Comparison of ENCODE assay signal across 20 cellular contexts in genomic region chr1:8646996-8647395, GRCh38.
DNase-seq lines count a peak whose midpoint lies in the region; ATAC-seq, FAIRE-seq and TF ChIP-seq lines count a peak whose summit lies in the region.
"Had no signal": no experiment of that assay in that cellular context is flagged by ENCODE, and none has a peak within 500 bp of the region (broad histone marks: within the 10 kb centered on the region; RNA-seq: fewer than 3 reads in every experiment).

No MANE protein-coding gene starts in this region.

- no peak overlapping the region for H3K14ac ChIP-seq in trophoblast cell (ENCODE audit: low read length)

- no peak for TF ChIP-seq POLR2A in uterus (IDR thresholded peaks at IDR 0.05)

- no peaks in the 10 kb centered on the region for H3K27me3 ChIP-seq in astrocyte (ENCODE audit: insufficient read depth, low read length)
- H3K27me3 ChIP-seq in trophoblast cell (ENCODE audit: insufficient read depth, low read length): no peaks in the 10 kb centered on the region
- no peaks in the 10 kb centered on the region for H3K27me3 ChIP-seq in uterus
- H3K27me3 ChIP-seq: BE2C had no signal

- H3K9ac ChIP-seq in astrocyte (ENCODE audit: low read length) (no peak overlapping the region), trophoblast cell (ENCODE audit: low read length) (no peak overlapping the region)
- H3K9ac ChIP-seq: KMS-11 had no signal

- no peak overlapping the region for H4K91ac ChIP-seq in trophoblast cell (ENCODE audit: low read depth, low read length)

- H3K4me2 ChIP-seq in astrocyte (ENCODE audit: low read length) (no peak overlapping the region), trophoblast cell (ENCODE audit: low read length) (no peak overlapping the region)
- H3K4me2 ChIP-seq: KMS-11, PC-9 had no signal

- H3K4ac ChIP-seq in trophoblast cell (ENCODE audit: low read depth, low read length): peak overlapping the region; percentile 59

- DNase-seq in NCI-H82 (lab: John Stamatoyannopoulos, UW): peak; percentile 80
- DNase-seq in astrocyte (ENCODE audit: low read depth): no peak
- DNase-seq in trophoblast cell: no peak
- DNase-seq in iPS-NIHi7 (ENCODE audit: extremely low spot score): no peak
- no peak for DNase-seq in uterus
- DNase-seq: BE2C; CD4-positive, alpha-beta T cell; DMS153; GF-D8; NCI-H1417; NCI-H187; NCI-H2107; NCI-H524; PC-9 had no signal

- no peaks in the 10 kb centered on the region for H3K27me3 Mint-ChIP-seq in astrocyte (ENCODE audit: low read depth, unreplicated experiment)
- H3K27me3 Mint-ChIP-seq: CD4-positive, alpha-beta T cell had no signal

- no peak overlapping the region for H3K18ac ChIP-seq in trophoblast cell (ENCODE audit: low read length)

- H3K23ac ChIP-seq in trophoblast cell (ENCODE audit: low read length): no peak overlapping the region

- ATAC-seq in GM19397 (IDR thresholded peaks at IDR 0.05; ENCODE audit: unreplicated experiment) (no peak), HG03469 (IDR thresholded peaks at IDR 0.05; ENCODE audit: unreplicated experiment) (no peak)

- peak overlapping the region; percentile 53 for H3K27ac Mint-ChIP-seq in astrocyte (ENCODE audit: unreplicated experiment)
- H3K27ac Mint-ChIP-seq: CD4-positive, alpha-beta T cell had no signal

- no peak overlapping the region for H2BK120ac ChIP-seq in trophoblast cell (ENCODE audit: insufficient read depth, low read length, poor library complexity)

- H4K12ac ChIP-seq in trophoblast cell (ENCODE audit: low read depth, low read length): no peak overlapping the region

- H3K4me1 Mint-ChIP-seq in astrocyte (ENCODE audit: low read depth, unreplicated experiment): peaks cover 32% of the 10 kb centered on the region

- H3K36me3 Mint-ChIP-seq in astrocyte (ENCODE audit: low read depth, unreplicated experiment): peaks cover 2% of the 10 kb centered on the region

- peaks cover 70% of the 10 kb centered on the region for H4K20me1 ChIP-seq in astrocyte (ENCODE audit: insufficient read depth, low read length)

- H3K36me3 ChIP-seq in astrocyte (ENCODE audit: insufficient read depth, low read length): no peaks in the 10 kb centered on the region
- peaks cover 2% of the 10 kb centered on the region in 2 experiments for H3K36me3 ChIP-seq in trophoblast cell (ENCODE audit: control insufficient read depth in 1 of 2, insufficient read depth in 2 of 2, low read length in 2 of 2)
- no peaks in the 10 kb centered on the region for H3K36me3 ChIP-seq in uterus
- H3K36me3 ChIP-seq: BE2C had no signal

- no peaks in the 10 kb centered on the region for H3K9me3 Mint-ChIP-seq in astrocyte (ENCODE audit: unreplicated experiment)
- H3K9me3 Mint-ChIP-seq: CD4-positive, alpha-beta T cell had no signal

- H3K9me3 ChIP-seq in astrocyte (ENCODE audit: insufficient read depth, low read depth, low read length): no peaks in the 10 kb centered on the region
- no peaks in the 10 kb centered on the region for H3K9me3 ChIP-seq in trophoblast cell (ENCODE audit: insufficient read depth, low read depth, low read length)
- H3K9me3 ChIP-seq in uterus: no peaks in the 10 kb centered on the region
- H3K9me3 ChIP-seq: BE2C had no signal

- H3K79me1 ChIP-seq in trophoblast cell (ENCODE audit: low read length): no peaks in the 10 kb centered on the region

- H3K4me3 ChIP-seq in astrocyte (ENCODE audit: insufficient read depth, low read depth, low read length) (no peak overlapping the region), trophoblast cell (ENCODE audit: low read depth, low read length) (no peak overlapping the region), uterus (no peak overlapping the region)
- H3K4me3 ChIP-seq: PC-9 had no signal

- TF ChIP-seq CTCF in C4-2B (conservative IDR thresholded peaks at IDR 0.05): no peak
- TF ChIP-seq CTCF in astrocyte (IDR thresholded peaks at IDR 0.05; ENCODE audit: insufficient read depth, low read depth, low read length): no peak
- TF ChIP-seq CTCF in uterus (IDR thresholded peaks at IDR 0.05): no peak

- no peak for FAIRE-seq in astrocyte (lab: Jason Lieb, UNC)
- FAIRE-seq: A204.1, H1 had no signal

- no peak overlapping the region for H4K8ac ChIP-seq in trophoblast cell (ENCODE audit: low read depth, low read length)

- no CpG with 5 or more reads among the region's 3 CpGs for WGBS in trophoblast cell (ENCODE audit: extremely low coverage, insufficient coverage, insufficient read length)

- H3K79me2 ChIP-seq in astrocyte (ENCODE audit: insufficient read depth, low read length) (peaks cover 22% of the 10 kb centered on the region), trophoblast cell (ENCODE audit: control insufficient read depth, insufficient read depth, low read length, poor library complexity) (peaks cover 4% of the 10 kb centered on the region)

- H2AK5ac ChIP-seq in trophoblast cell (ENCODE audit: low read length): no peak overlapping the region

- intact Hi-C loops in uterus (cut with DNase I; ENCODE audit: low total_unique reads): no loop called here

- H2BK12ac ChIP-seq in trophoblast cell (ENCODE audit: low read length): no peak overlapping the region

- H3K4me1 ChIP-seq in astrocyte (ENCODE audit: insufficient read depth, low read length): peaks cover 12% of the 10 kb centered on the region
- no peaks in the 10 kb centered on the region for H3K4me1 ChIP-seq in trophoblast cell (ENCODE audit: control insufficient read depth in 1 of 2, insufficient read depth in 2 of 2, low read length in 2 of 2)
- H3K4me1 ChIP-seq in uterus: peaks cover 0 to 4% of the 10 kb centered on the region in 2 donors
- H3K4me1 ChIP-seq: BE2C had no signal

- H2AFZ ChIP-seq in astrocyte (ENCODE audit: low read depth, low read length) (no peak overlapping the region), trophoblast cell (ENCODE audit: insufficient read depth, low read length, poor library complexity) (no peak overlapping the region)
- H2AFZ ChIP-seq: PC-9 had no signal

- H3K4me3 Mint-ChIP-seq in astrocyte (ENCODE audit: unreplicated experiment): no peak overlapping the region
- H3K4me3 Mint-ChIP-seq: CD4-positive, alpha-beta T cell had no signal

- H2BK5ac ChIP-seq in trophoblast cell (ENCODE audit: low read depth, low read length, poor library complexity): no peak overlapping the region

- peak overlapping the region; percentile 41; the same call in 1 of the 2 replicates for H3K27ac ChIP-seq in C4-2B
- no peak overlapping the region for H3K27ac ChIP-seq in astrocyte (ENCODE audit: low read depth, low read length)
- H3K27ac ChIP-seq in trophoblast cell (ENCODE audit: low read depth, low read length): no peak overlapping the region
- H3K27ac ChIP-seq in uterus: no peak overlapping the region
- H3K27ac ChIP-seq: KMS-11, PC-9 had no signal
